ENCODE assay signal across 8 cellular contexts in the genomic region with DNA sequence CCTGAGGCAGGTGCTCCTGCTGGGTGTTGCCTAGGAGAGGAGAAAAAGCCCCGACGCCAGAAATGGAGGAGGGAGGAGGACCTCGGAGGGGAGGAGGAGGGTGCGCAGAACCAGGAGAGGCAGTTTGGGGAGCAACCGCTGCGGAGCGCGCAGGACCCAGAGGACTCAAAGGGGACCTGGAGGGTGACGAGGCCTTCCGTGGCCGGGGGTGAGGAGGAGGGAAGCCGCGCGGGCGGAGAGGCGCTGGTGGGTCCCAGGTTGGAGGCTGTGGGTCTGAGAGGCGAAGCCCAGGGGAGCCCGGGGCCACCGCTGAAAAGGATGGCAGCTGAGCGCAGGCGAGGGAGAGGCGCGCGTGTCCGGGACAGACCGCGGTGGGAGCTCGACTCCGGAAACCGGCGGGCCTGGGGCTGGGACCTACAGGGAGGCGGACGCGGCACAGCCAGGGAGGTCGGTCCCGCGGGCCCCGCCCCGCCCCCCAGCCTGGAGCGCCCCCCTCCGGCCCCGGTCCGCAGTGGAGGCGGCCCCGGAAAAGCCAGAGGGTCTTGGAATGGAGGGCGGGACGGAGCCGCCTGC. TPM values are rescaled to one million over a fixed set of nuclear protein-coding genes. Genes with fewer than 3 reads are reported as not detected.
DNase-seq lines count a peak whose midpoint lies in the region; ATAC-seq, FAIRE-seq and TF ChIP-seq lines count a peak whose summit lies in the region.

No MANE protein-coding gene starts in this region.

- H3K9me3 ChIP-seq in liver (ENCODE audit: control insufficient read depth in 4 of 4, low read length in 3 of 4), result no peaks in the 10 kb centered on the region

- H3K36me3 ChIP-seq in brain microvascular endothelial cell (replicated peaks) (peaks cover 16% of the 10 kb centered on the region), liver (ENCODE audit: control insufficient read depth in 4 of 4, insufficient read depth in 3 of 4, low read depth in 1 of 4, low read length in 3 of 4) (peaks cover 0 to 2% (median 0%) of the 10 kb centered on the region in 4 donors)

- WGBS in liver, result 3% methylated on average over 48 of the region's 48 CpGs

- no peak for TF ChIP-seq RAD21 in liver (IDR thresholded peaks at IDR 0.05)

- no peak overlapping the region for H3K9ac ChIP-seq in liver (ENCODE audit: low read depth in 1 of 2, low read length in 2 of 2)

- H3K27ac ChIP-seq in brain microvascular endothelial cell, result no peak overlapping the region
- H3K27ac ChIP-seq in liver (ENCODE audit: low read depth in 1 of 2, low read length in 2 of 2), result no peak overlapping the region

- peak overlapping the region; percentile 43 for H3K4me3 ChIP-seq in brain microvascular endothelial cell (ENCODE audit: low read depth, low read length)
- peak overlapping the region in 2 of 3 donors; percentile 16 to 64 for H3K4me3 ChIP-seq in liver (ENCODE audit: low read depth in 1 of 3, low read length in 3 of 3)

- TF ChIP-seq CTCF in brain microvascular endothelial cell (IDR thresholded peaks at IDR 0.05; ENCODE audit: low read depth, low read length, missing control alignments) (peak; percentile 23), liver (IDR thresholded peaks at IDR 0.05; ENCODE audit: low read depth, low read length, missing input control) (no peak)

- peak; percentile 38 for DNase-seq in stimulated activated CD4-positive, alpha-beta T cell treated with anti-CD3 and anti-CD28 coated beads, Interleukin-12 subunit alpha, Interleukin-12 subunit beta, amount 100 ng/mL, for 4 hours
- DNase-seq in stimulated activated CD4-positive, alpha-beta T cell treated with anti-CD3 and anti-CD28 coated beads, Interleukin-4, amount 100 ng/mL, for 4 hours, result no peak
- DNase-seq in NCI-H510A treated with DMSO at 0.1 percent for 48 hours (lab: John Stamatoyannopoulos, UW) (peak; percentile 80), brain microvascular endothelial cell (no peak), urothelium cell line (ENCODE audit: low spot score) (peak; percentile 65), NCI-H774 (lab: John Stamatoyannopoulos, UW) (no peak)

- no peak for FAIRE-seq in urothelium cell line (lab: Jason Lieb, UNC)

- H3K27me3 ChIP-seq in brain microvascular endothelial cell (replicated peaks) (no peaks in the 10 kb centered on the region), liver (ENCODE audit: control insufficient read depth in 4 of 4, insufficient read depth in 4 of 4, low read length in 3 of 4) (peaks cover 0 to 11% (median 4%) of the 10 kb centered on the region in 4 donors)

- peak; percentile 25 for ATAC-seq in HG02763 (IDR thresholded peaks at IDR 0.05; ENCODE audit: unreplicated experiment)

- H3K4me1 ChIP-seq in liver (ENCODE audit: control insufficient read depth in 4 of 4, insufficient read depth in 4 of 4, low read length in 3 of 4), result peaks cover 8 to 21% (median 15%) of the 10 kb centered on the region in 4 donors

- in situ Hi-C loops in brain microvascular endothelial cell (cut with HindIII; ENCODE audit: low pct_ligation_motif_present, low sequenced_read_pairs), result no loop called here

TF ChIP-seq in liver, 16 proteins besides CTCF, POLR2A, EP300 and RAD21:
- TF ChIP-seq, protein P1, sequence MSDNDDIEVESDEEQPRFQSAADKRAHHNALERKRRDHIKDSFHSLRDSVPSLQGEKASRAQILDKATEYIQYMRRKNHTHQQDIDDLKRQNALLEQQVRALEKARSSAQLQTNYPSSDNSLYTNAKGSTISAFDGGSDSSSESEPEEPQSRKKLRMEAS (IDR thresholded peaks at IDR 0.05), result no peak
- no peak for TF ChIP-seq RXRA (IDR thresholded peaks at IDR 0.05)
- TF ChIP-seq FOXA1 (IDR thresholded peaks at IDR 0.05), result no peak
- TF ChIP-seq, protein P2, sequence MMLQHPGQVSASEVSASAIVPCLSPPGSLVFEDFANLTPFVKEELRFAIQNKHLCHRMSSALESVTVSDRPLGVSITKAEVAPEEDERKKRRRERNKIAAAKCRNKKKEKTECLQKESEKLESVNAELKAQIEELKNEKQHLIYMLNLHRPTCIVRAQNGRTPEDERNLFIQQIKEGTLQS (IDR thresholded peaks at IDR 0.05), result no peak
- no peak for TF ChIP-seq FOXA2 (IDR thresholded peaks at IDR 0.05)
- no peak for TF ChIP-seq HNF4G (IDR thresholded peaks at IDR 0.05)
- TF ChIP-seq, protein P3, sequence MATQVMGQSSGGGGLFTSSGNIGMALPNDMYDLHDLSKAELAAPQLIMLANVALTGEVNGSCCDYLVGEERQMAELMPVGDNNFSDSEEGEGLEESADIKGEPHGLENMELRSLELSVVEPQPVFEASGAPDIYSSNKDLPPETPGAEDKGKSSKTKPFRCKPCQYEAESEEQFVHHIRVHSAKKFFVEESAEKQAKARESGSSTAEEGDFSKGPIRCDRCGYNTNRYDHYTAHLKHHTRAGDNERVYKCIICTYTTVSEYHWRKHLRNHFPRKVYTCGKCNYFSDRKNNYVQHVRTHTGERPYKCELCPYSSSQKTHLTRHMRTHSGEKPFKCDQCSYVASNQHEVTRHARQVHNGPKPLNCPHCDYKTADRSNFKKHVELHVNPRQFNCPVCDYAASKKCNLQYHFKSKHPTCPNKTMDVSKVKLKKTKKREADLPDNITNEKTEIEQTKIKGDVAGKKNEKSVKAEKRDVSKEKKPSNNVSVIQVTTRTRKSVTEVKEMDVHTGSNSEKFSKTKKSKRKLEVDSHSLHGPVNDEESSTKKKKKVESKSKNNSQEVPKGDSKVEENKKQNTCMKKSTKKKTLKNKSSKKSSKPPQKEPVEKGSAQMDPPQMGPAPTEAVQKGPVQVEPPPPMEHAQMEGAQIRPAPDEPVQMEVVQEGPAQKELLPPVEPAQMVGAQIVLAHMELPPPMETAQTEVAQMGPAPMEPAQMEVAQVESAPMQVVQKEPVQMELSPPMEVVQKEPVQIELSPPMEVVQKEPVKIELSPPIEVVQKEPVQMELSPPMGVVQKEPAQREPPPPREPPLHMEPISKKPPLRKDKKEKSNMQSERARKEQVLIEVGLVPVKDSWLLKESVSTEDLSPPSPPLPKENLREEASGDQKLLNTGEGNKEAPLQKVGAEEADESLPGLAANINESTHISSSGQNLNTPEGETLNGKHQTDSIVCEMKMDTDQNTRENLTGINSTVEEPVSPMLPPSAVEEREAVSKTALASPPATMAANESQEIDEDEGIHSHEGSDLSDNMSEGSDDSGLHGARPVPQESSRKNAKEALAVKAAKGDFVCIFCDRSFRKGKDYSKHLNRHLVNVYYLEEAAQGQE (IDR thresholded peaks at IDR 0.05), result no peak
- TF ChIP-seq GABPA (IDR thresholded peaks at IDR 0.05 in 1 of 2, conservative IDR thresholded peaks at IDR 0.05 in 1 of 2), result no peak
- no peak for TF ChIP-seq SP1 (IDR thresholded peaks at IDR 0.05)
- no peak for TF ChIP-seq YY1 (IDR thresholded peaks at IDR 0.05)
- no peak for TF ChIP-seq JUND (IDR thresholded peaks at IDR 0.05)
- TF ChIP-seq, protein P4, sequence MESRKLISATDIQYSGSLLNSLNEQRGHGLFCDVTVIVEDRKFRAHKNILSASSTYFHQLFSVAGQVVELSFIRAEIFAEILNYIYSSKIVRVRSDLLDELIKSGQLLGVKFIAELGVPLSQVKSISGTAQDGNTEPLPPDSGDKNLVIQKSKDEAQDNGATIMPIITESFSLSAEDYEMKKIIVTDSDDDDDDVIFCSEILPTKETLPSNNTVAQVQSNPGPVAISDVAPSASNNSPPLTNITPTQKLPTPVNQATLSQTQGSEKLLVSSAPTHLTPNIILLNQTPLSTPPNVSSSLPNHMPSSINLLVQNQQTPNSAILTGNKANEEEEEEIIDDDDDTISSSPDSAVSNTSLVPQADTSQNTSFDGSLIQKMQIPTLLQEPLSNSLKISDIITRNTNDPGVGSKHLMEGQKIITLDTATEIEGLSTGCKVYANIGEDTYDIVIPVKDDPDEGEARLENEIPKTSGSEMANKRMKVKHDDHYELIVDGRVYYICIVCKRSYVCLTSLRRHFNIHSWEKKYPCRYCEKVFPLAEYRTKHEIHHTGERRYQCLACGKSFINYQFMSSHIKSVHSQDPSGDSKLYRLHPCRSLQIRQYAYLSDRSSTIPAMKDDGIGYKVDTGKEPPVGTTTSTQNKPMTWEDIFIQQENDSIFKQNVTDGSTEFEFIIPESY (IDR thresholded peaks at IDR 0.05), result no peak
- TF ChIP-seq EGR1 (IDR thresholded peaks at IDR 0.05; ENCODE audit: low read depth in 2 of 2), result no peak
- no peak for TF ChIP-seq TAF1 (conservative IDR thresholded peaks at IDR 0.05)
- TF ChIP-seq NR2F2 (IDR thresholded peaks at IDR 0.05), result no peak
TF ChIP-seq in liver: peak in this region for 0.

RNA-seq across cellular contexts. Expression of a gene that starts 15.1 kb away (rescaled TPM):
- total RNA-seq in liver, result under 1 TPM in 1 of 2 donors, not detected in 1; 0.14 TPM
- polyA plus RNA-seq in liver, result not detected

RNA-seq across cellular contexts. Expression of a gene that starts 39.1 kb away (rescaled TPM):
- total RNA-seq in liver, result 10 to 100 TPM; 15.7 to 22.4 TPM
- polyA plus RNA-seq in liver, result 10 to 100 TPM in 1 of 2 donors, 1 to 10 TPM in 1; 1.8 to 18.1 TPM

RNA-seq across cellular contexts. Expression of a gene that starts 45.7 kb away (rescaled TPM):
- 10 to 100 TPM in 1 of 2 donors, 1 to 10 TPM in 1; 9.3 to 30.1 TPM for total RNA-seq in liver
- polyA plus RNA-seq in liver, result 10 to 100 TPM; 82.8 to 89.4 TPM

RNA-seq across cellular contexts. Expression of a gene that starts 56.9 kb away (rescaled TPM):
- 1 to 10 TPM; 3.9 to 7.0 TPM for total RNA-seq in liver
- 1 to 10 TPM; 4.5 to 4.8 TPM for polyA plus RNA-seq in liver

RNA-seq across cellular contexts. Expression of a gene that starts 59.1 kb away (rescaled TPM):
- total RNA-seq in liver, result 1 to 10 TPM in 1 of 2 donors, under 1 TPM in 1; 0.93 to 1.7 TPM
- 1 to 10 TPM; 1.7 to 1.9 TPM for polyA plus RNA-seq in liver

Comparison
In these comparisons a context has a peak if more than half of its experiments do, and no peak if none do; other contexts are left out.
1. DNase-seq: peak in stimulated activated CD4-positive, alpha-beta T cell treated with anti-CD3 and anti-CD28 coated beads, Interleukin-12 subunit alpha, Interleukin-12 subunit beta, amount 100 ng/mL, for 4 hours (single experiment), NCI-H510A treated with DMSO at 0.1 percent for 48 hours (single experiment) and urothelium cell line (single experiment); none in stimulated activated CD4-positive, alpha-beta T cell treated with anti-CD3 and anti-CD28 coated beads, Interleukin-4, amount 100 ng/mL, for 4 hours (0 of 2), brain microvascular endothelial cell (single experiment) and NCI-H774 (single experiment).